In genomic region chr17:29723283-29724047, GRCh38 we compare ENCODE assay signal across 9 cellular contexts.
DNase-seq lines count a peak whose midpoint lies in the region; ATAC-seq and TF ChIP-seq lines count a peak whose summit lies in the region.
"Had no signal": no experiment of that assay in that cellular context is flagged by ENCODE, and none has a peak within 500 bp of the region (broad histone marks: within the 10 kb centered on the region; RNA-seq: fewer than 3 reads in every experiment).

No MANE protein-coding gene starts in this region.

- WGBS in mammary epithelial cell (ENCODE audit: low coverage, missing lambda C conversion rate) = 100% methylated on average over 2 of the region's 2 CpGs

- H3K4me3 ChIP-seq in GM12865 (ENCODE audit: low read depth, low read length) (peak overlapping the region; percentile 28), HL-60 (replicated peaks; ENCODE audit: insufficient read depth, low read length) (no peak overlapping the region), neutrophil (ENCODE audit: low read depth in 1 of 2, low read length in 1 of 2) (peak overlapping the region; percentile 42 to 43), mammary epithelial cell (replicated peaks in 1 of 3; ENCODE audit: insufficient read depth in 1 of 3, low read depth in 2 of 3, low read length in 3 of 3) (no peak overlapping the region)

- H4K20me1 ChIP-seq in mammary epithelial cell (ENCODE audit: insufficient read depth, low read length) = no peaks in the 10 kb centered on the region

- H3K27me3 Mint-ChIP-seq in activated naive CD8-positive, alpha-beta T cell treated with anti-CD3 and anti-CD28 coated beads, Interleukin-2, amount 10 ng/mL, durations not matched to agents 7 days and 5 days = no peaks in the 10 kb centered on the region

- H3K27me3 ChIP-seq in HL-60 (ENCODE audit: insufficient read depth, poor library complexity, severe bottlenecking) (no peaks in the 10 kb centered on the region), neutrophil (no peaks in the 10 kb centered on the region), mammary epithelial cell (ENCODE audit: insufficient read depth, low read length) (no peaks in the 10 kb centered on the region)

- TF ChIP-seq CTCF in GM12865 (IDR thresholded peaks at IDR 0.05; ENCODE audit: insufficient read depth, low read depth, low read length, missing control alignments) (no peak), HL-60 (IDR thresholded peaks at IDR 0.05; ENCODE audit: insufficient read depth, low read length) (no peak), neutrophil (IDR thresholded peaks at IDR 0.05) (peak; percentile 13), mammary epithelial cell (conservative IDR thresholded peaks at IDR 0.05 in 1 of 2, IDR thresholded peaks at IDR 0.05 in 1 of 2; ENCODE audit: extremely low read depth in 1 of 2, insufficient read depth in 1 of 2, low read depth in 1 of 2, low read length in 2 of 2) (no peak)

- H3K79me2 ChIP-seq in mammary epithelial cell (ENCODE audit: insufficient read depth, low read length) = peaks cover 12% of the 10 kb centered on the region

- in situ Hi-C loops in mammary epithelial cell (cut with MboI; ENCODE audit: low sequenced_read_pairs in 2 of 2) = no loop called here

- peaks cover 41% of the 10 kb centered on the region for H3K36me3 Mint-ChIP-seq in activated naive CD8-positive, alpha-beta T cell treated with anti-CD3 and anti-CD28 coated beads, Interleukin-2, amount 10 ng/mL, durations not matched to agents 7 days and 5 days

- no peak overlapping the region for H3K4me2 ChIP-seq in mammary epithelial cell (ENCODE audit: insufficient read depth, low read depth, low read length)

- H2AFZ ChIP-seq in mammary epithelial cell (ENCODE audit: low read depth, low read length) = no peak overlapping the region

- dilution Hi-C loops in mammary epithelial cell (cut with HindIII; ENCODE audit: low sequenced_read_pairs) = no loop called here

- H3K9me3 Mint-ChIP-seq in activated naive CD8-positive, alpha-beta T cell treated with anti-CD3 and anti-CD28 coated beads, Interleukin-2, amount 10 ng/mL, durations not matched to agents 7 days and 5 days = no peaks in the 10 kb centered on the region

- H3K9me3 ChIP-seq in neutrophil (no peaks in the 10 kb centered on the region), mammary epithelial cell (replicated peaks; ENCODE audit: insufficient read depth, low read length) (no peaks in the 10 kb centered on the region)

- no TSS peak for BruUV-seq in mammary epithelial cell (replicated peaks; lab: Mats Ljungman, UMichigan)

- H3K36me3 ChIP-seq in neutrophil = peaks cover 7% of the 10 kb centered on the region
- H3K36me3 ChIP-seq in mammary epithelial cell (ENCODE audit: insufficient read depth, low read length) = no peaks in the 10 kb centered on the region

- POLR2A ChIA-PET in activated naive CD8-positive, alpha-beta T cell treated with anti-CD3 and anti-CD28 coated beads, Interleukin-2, amount 10 ng/mL, durations not matched to agents 7 days and 5 days (lab: Charles Lee) = interaction anchor here (0.5 to 2.1 kb wide), 6 partner anchors 12 to 750 kb away, joined by 3 to 11 read pairs (median 4); no protein-coding TSS in a partner anchor

- CTCF ChIA-PET in mammary epithelial cell (lab: Charles Lee; ENCODE audit: low non-redundant PET) = no interaction called here

- H3K4me1 ChIP-seq in neutrophil (ENCODE audit: control insufficient read depth in 1 of 2, insufficient read depth in 1 of 2, low read depth in 1 of 2, low read length in 1 of 2) (peaks cover 93 to 98% of the 10 kb centered on the region in 2 experiments), mammary epithelial cell (ENCODE audit: insufficient read depth, low read length) (peaks cover 11% of the 10 kb centered on the region)

- H3K27ac Mint-ChIP-seq in activated naive CD8-positive, alpha-beta T cell treated with anti-CD3 and anti-CD28 coated beads, Interleukin-2, amount 10 ng/mL, durations not matched to agents 7 days and 5 days = peak overlapping the region; percentile 65

- peak overlapping the region; percentile 39 for H3K4me3 Mint-ChIP-seq in activated naive CD8-positive, alpha-beta T cell treated with anti-CD3 and anti-CD28 coated beads, Interleukin-2, amount 10 ng/mL, durations not matched to agents 7 days and 5 days

- peak; percentile 38 for ATAC-seq in activated naive CD8-positive, alpha-beta T cell treated with anti-CD3 and anti-CD28 coated beads, Interleukin-2, amount 10 ng/mL, durations not matched to agents 7 days and 5 days (ENCODE audit: low read depth)
- no peak for ATAC-seq in sciatic nerve
- ATAC-seq in HG03521 (IDR thresholded peaks at IDR 0.05; ENCODE audit: unreplicated experiment) = no peak

- H3K9ac ChIP-seq in mammary epithelial cell (ENCODE audit: insufficient read depth, low read length) = no peak overlapping the region

- H3K27ac ChIP-seq in HL-60 (replicated peaks) (peak overlapping the region; percentile 87), neutrophil (peak overlapping the region; percentile 98), mammary epithelial cell (ENCODE audit: insufficient read depth, low read depth, low read length) (no peak overlapping the region)

- H3K4me1 Mint-ChIP-seq in activated naive CD8-positive, alpha-beta T cell treated with anti-CD3 and anti-CD28 coated beads, Interleukin-2, amount 10 ng/mL, durations not matched to agents 7 days and 5 days = peaks cover 50% of the 10 kb centered on the region

- peak; percentile 75 for DNase-seq in GM12865 (ENCODE audit: low read depth)
- DNase-seq in HL-60 (ENCODE audit: low read depth in 1 of 2, low spot score in 1 of 2) = peak; percentile 52 to 71
- DNase-seq in activated naive CD8-positive, alpha-beta T cell treated with anti-CD3 and anti-CD28 coated beads, Interleukin-2, amount 10 ng/mL, durations not matched to agents 7 days and 5 days = no peak
- DNase-seq in mammary epithelial cell = no peak
- DNase-seq in sciatic nerve (ENCODE audit: low spot score) = no peak
- no peak for DNase-seq in 8988T
- DNase-seq: activated CD8-positive, alpha-beta memory T cell treated with anti-CD3 and anti-CD28 coated beads for 24 hours had no signal

- intact Hi-C loops in mammary epithelial cell (cut with micrococcal nuclease) = no loop called here
- intact Hi-C loops in sciatic nerve (cut with DNase I) = no loop called here

Comparison
In these comparisons a context has a peak if more than half of its experiments do, and no peak if none do; other contexts are left out.
1. DNase-seq: peak in GM12865 (single experiment) and HL-60 (2 of 2); none in activated naive CD8-positive, alpha-beta T cell treated with anti-CD3 and anti-CD28 coated beads, Interleukin-2, amount 10 ng/mL, durations not matched to agents 7 days and 5 days (single experiment), mammary epithelial cell (single experiment), sciatic nerve (single experiment) and 8988T (single experiment).
2. H3K4me3 ChIP-seq: peak in GM12865 (single experiment) and neutrophil (2 of 2); none in HL-60 (single experiment) and mammary epithelial cell (0 of 3).